ENCODE assay signal across 19 cellular contexts in the genomic region with DNA sequence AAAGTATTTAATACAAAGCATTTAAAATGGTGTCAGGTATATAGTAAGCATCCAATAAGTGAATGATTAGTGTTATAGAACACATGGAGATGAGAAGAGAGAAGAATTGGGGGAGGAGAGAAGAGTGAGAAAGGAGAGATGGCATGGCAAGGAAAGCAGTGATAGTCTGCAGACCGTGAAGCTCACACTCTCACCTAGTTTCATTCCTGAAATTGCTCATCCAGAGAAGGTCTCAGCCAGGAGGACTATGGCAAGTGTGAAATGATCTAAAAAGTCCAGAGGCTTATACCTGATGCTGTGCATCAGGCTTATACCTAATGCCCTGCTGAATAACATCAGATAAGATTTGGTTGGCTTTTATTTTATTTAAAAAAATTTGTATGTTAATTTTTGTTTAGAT.
A peak's percentile ranks its signal among the peaks of the same experiment; 100 is the strongest.
DNase-seq lines count a peak whose midpoint lies in the region; ATAC-seq lines count a peak whose summit lies in the region.
"Had no signal": no experiment of that assay in that cellular context is flagged by ENCODE, and none has a peak within 500 bp of the region (broad histone marks: within the 10 kb centered on the region; RNA-seq: fewer than 3 reads in every experiment).

No MANE protein-coding gene starts in this region.

- H3K9me3 Mint-ChIP-seq in stimulated activated naive CD8-positive, alpha-beta T cell treated with anti-CD3 and anti-CD28 coated beads, Interleukin-15, amount 100 ng/mL, for 72 hours = no peaks in the 10 kb centered on the region
- H3K9me3 Mint-ChIP-seq: CD8-positive, alpha-beta T cell had no signal

- H3K27me3 Mint-ChIP-seq in stimulated activated naive CD8-positive, alpha-beta T cell treated with anti-CD3 and anti-CD28 coated beads, Interleukin-15, amount 100 ng/mL, for 72 hours = no peaks in the 10 kb centered on the region

- peak; percentile 77 for ATAC-seq in stimulated activated naive CD8-positive, alpha-beta T cell treated with anti-CD3 and anti-CD28 coated beads, Interleukin-15, amount 100 ng/mL, for 72 hours
- no peak for ATAC-seq in stimulated activated naive CD8-positive, alpha-beta T cell treated with anti-CD3 and anti-CD28 coated beads, Interleukin-15, Interleukin-2, amounts not matched to agents 100 U/mL and 50 U/mL, for 24 hours
- ATAC-seq in HG02642 (IDR thresholded peaks at IDR 0.05; ENCODE audit: poor library complexity, unreplicated experiment) (peak; percentile 63), HG03469 (IDR thresholded peaks at IDR 0.05; ENCODE audit: unreplicated experiment) (peak; percentile 52), HG02970 (IDR thresholded peaks at IDR 0.05; ENCODE audit: low FRiP score, unreplicated experiment) (no peak), HG02763 (IDR thresholded peaks at IDR 0.05; ENCODE audit: unreplicated experiment) (no peak)
- ATAC-seq: CD8-positive, alpha-beta T cell; HepG2 had no signal

- H3K27ac Mint-ChIP-seq in stimulated activated naive CD8-positive, alpha-beta T cell treated with anti-CD3 and anti-CD28 coated beads, Interleukin-15, amount 100 ng/mL, for 72 hours = no peak overlapping the region
- H3K27ac Mint-ChIP-seq: CD8-positive, alpha-beta T cell had no signal

- peaks cover 11% of the 10 kb centered on the region for H3K4me1 Mint-ChIP-seq in stimulated activated naive CD8-positive, alpha-beta T cell treated with anti-CD3 and anti-CD28 coated beads, Interleukin-15, amount 100 ng/mL, for 72 hours

- no peak overlapping the region for H3K4me3 Mint-ChIP-seq in stimulated activated naive CD8-positive, alpha-beta T cell treated with anti-CD3 and anti-CD28 coated beads, Interleukin-15, amount 100 ng/mL, for 72 hours
- H3K4me3 Mint-ChIP-seq: CD8-positive, alpha-beta T cell had no signal

- DNase-seq in stimulated activated naive CD8-positive, alpha-beta T cell treated with anti-CD3 and anti-CD28 coated beads, Interleukin-15, amount 100 ng/mL, for 72 hours = no peak
- DNase-seq in stimulated activated naive CD8-positive, alpha-beta T cell treated with anti-CD3 and anti-CD28 coated beads, Interleukin-15, Interleukin-2, amounts not matched to agents 100 U/mL and 50 U/mL, for 24 hours = no peak
- DNase-seq in cerebellar cortex (ENCODE audit: low spot score) = no peak
- no peak for DNase-seq in AG08396 (ENCODE audit: low spot score)
- DNase-seq: 8988T; CD8-positive, alpha-beta T cell; DMS79 treated with DMSO at 0.1 percent for 48 hours; KG1; NCI-H1417 treated with DMSO at 0.1 percent for 48 hours; NCI-H2081; NCI-H510A; NCI-H774; RPMI8226; SIG-M5 had no signal

Comparison
In these comparisons a context has a peak if more than half of its experiments do, and no peak if none do; other contexts are left out.
1. ATAC-seq: peak in stimulated activated naive CD8-positive, alpha-beta T cell treated with anti-CD3 and anti-CD28 coated beads, Interleukin-15, amount 100 ng/mL, for 72 hours (single experiment), HG02642 (single experiment) and HG03469 (single experiment); none in stimulated activated naive CD8-positive, alpha-beta T cell treated with anti-CD3 and anti-CD28 coated beads, Interleukin-15, Interleukin-2, amounts not matched to agents 100 U/mL and 50 U/mL, for 24 hours (single experiment), HG02970 (single experiment) and HG02763 (single experiment).